13 cellular contexts compared by ENCODE assay signal in genomic region chr22:24450600-24450999, GRCh38. TPM values are rescaled to one million over a fixed set of nuclear protein-coding genes. Genes with fewer than 3 reads are reported as not detected.
DNase-seq lines count a peak whose midpoint lies in the region; ATAC-seq, FAIRE-seq and TF ChIP-seq lines count a peak whose summit lies in the region.
"Had no signal": no experiment of that assay in that cellular context is flagged by ENCODE, and none has a peak within 500 bp of the region (broad histone marks: within the 10 kb centered on the region; RNA-seq: fewer than 3 reads in every experiment).

No MANE protein-coding gene starts in this region.

- POLR2A ChIA-PET in HepG2 (lab: Yijun Ruan, JAX), result interaction anchor here (1.0 kb wide), 1 partner anchor 10 kb away, joined by 4 read pairs; no protein-coding TSS in a partner anchor
- POLR2A ChIA-PET in SK-N-SH (lab: Yijun Ruan, JAX), result interaction anchor here (0.9 to 1.3 kb wide), 4 partner anchors 9 to 30 kb away, joined by 3 to 5 read pairs (median 4); no protein-coding TSS in a partner anchor

- H3K9ac ChIP-seq in liver (ENCODE audit: low read depth in 1 of 2, low read length in 2 of 2) (no peak overlapping the region), HepG2 (ENCODE audit: insufficient read depth, low read depth, low read length) (no peak overlapping the region), SK-N-SH (no peak overlapping the region)

- DNase-seq in HepG2 (ENCODE audit: low spot score), result no peak
- DNase-seq in SK-N-SH, result peak; percentile 82
- DNase-seq in left ventricle myocardium superior, result no peak
- DNase-seq in activated CD4-positive, CD25-positive, alpha-beta regulatory T cell (lab: John Stamatoyannopoulos, UW), result no peak
- DNase-seq in putamen (ENCODE audit: low spot score), result no peak
- DNase-seq: amniotic stem cell; effector memory CD8-positive, alpha-beta T cell; lower lobe of right lung; T-helper 2 cell; thyroid gland had no signal

- in situ Hi-C loops in HepG2 (cut with HindIII; ENCODE audit: extremely low pct_ligation_motif_present, low pct_unique_long_range_greater_than_20kb), result no loop called here

- TF ChIP-seq CTCF in liver (IDR thresholded peaks at IDR 0.05; ENCODE audit: low read depth, low read length, missing input control) (no peak), HepG2 (CRISPR knock-in tag; IDR thresholded peaks at IDR 0.05) (no peak), SK-N-SH (IDR thresholded peaks at IDR 0.05) (no peak)

- H3K79me2 ChIP-seq in HepG2 (ENCODE audit: insufficient read depth, low read length), result no peaks in the 10 kb centered on the region
- H3K79me2 ChIP-seq in SK-N-SH (ENCODE audit: insufficient read depth), result no peaks in the 10 kb centered on the region

- no peak for FAIRE-seq in HepG2 (lab: Jason Lieb, UNC)

- H3K4me3 ChIP-seq in liver (ENCODE audit: low read depth in 1 of 3, low read length in 3 of 3), result no peak overlapping the region
- H3K4me3 ChIP-seq in HepG2 (replicated peaks in 1 of 3; ENCODE audit: insufficient read depth in 1 of 3, low read depth in 2 of 3, low read length in 3 of 3), result no peak overlapping the region
- H3K4me3 ChIP-seq in SK-N-SH (ENCODE audit: low read depth in 2 of 2, low read length in 1 of 2), result no peak overlapping the region
- H3K4me3 ChIP-seq: lower lobe of right lung, thyroid gland had no signal

- H3K27me3 ChIP-seq in liver (ENCODE audit: control insufficient read depth in 4 of 4, insufficient read depth in 4 of 4, low read length in 3 of 4) (no peaks in the 10 kb centered on the region), HepG2 (ENCODE audit: control insufficient read depth in 1 of 2, insufficient read depth in 2 of 2, low read length in 2 of 2) (peaks cover 0 to 3% of the 10 kb centered on the region in 2 experiments; a peak in 2 of 5 replicates), SK-N-SH (ENCODE audit: insufficient read depth) (no peaks in the 10 kb centered on the region)
- H3K27me3 ChIP-seq: thyroid gland had no signal

- intact Hi-C loops in HepG2 (cut with micrococcal nuclease; ENCODE audit: unreplicated experiment) (no loop called here), left ventricle myocardium superior (cut with micrococcal nuclease) (no loop called here)

- TF ChIP-seq EP300 in HepG2 (IDR thresholded peaks at IDR 0.05; ENCODE audit: low read depth in 2 of 2, low read length in 2 of 2), result no peak
- no peak for TF ChIP-seq EP300 in HepG2 (CRISPR knock-in tag; IDR thresholded peaks at IDR 0.05; ENCODE audit: borderline replicate concordance)
- peak in 1 of 2 experiments; percentile 94; a peak in 2 of 4 replicates for TF ChIP-seq EP300 in SK-N-SH (IDR thresholded peaks at IDR 0.05; ENCODE audit: borderline replicate concordance in 1 of 2, low read depth in 1 of 2, low read length in 1 of 2)

- TF ChIP-seq POLR2A in HepG2 (IDR thresholded peaks at IDR 0.05; ENCODE audit: insufficient read depth in 1 of 2, low read depth in 2 of 2, low read length in 2 of 2), result no peak

- H3K9me3 ChIP-seq in liver (ENCODE audit: control insufficient read depth in 4 of 4, low read length in 3 of 4), result no peaks in the 10 kb centered on the region
- no peaks in the 10 kb centered on the region for H3K9me3 ChIP-seq in HepG2 (ENCODE audit: low read length)
- 0 out of 2 replicates have a peak, but pooled peaks cover 5% of the 10 kb centered on the region for H3K9me3 ChIP-seq in SK-N-SH
- H3K9me3 ChIP-seq: lower lobe of right lung, thyroid gland had no signal

- no TSS peak for BruUV-seq in HepG2 (replicated peaks; lab: Mats Ljungman, UMichigan)

- no peaks in the 10 kb centered on the region for H3F3A ChIP-seq in SK-N-SH (replicated peaks; ENCODE audit: insufficient read depth)

- peaks cover 0 to 11% (median 6%) of the 10 kb centered on the region in 4 donors for H3K4me1 ChIP-seq in liver (ENCODE audit: control insufficient read depth in 4 of 4, insufficient read depth in 4 of 4, low read length in 3 of 4)
- H3K4me1 ChIP-seq in HepG2 (ENCODE audit: insufficient read depth, low read length), result peaks cover 29% of the 10 kb centered on the region
- H3K4me1 ChIP-seq in SK-N-SH (ENCODE audit: control insufficient read depth in 1 of 2, insufficient read depth in 2 of 2, low read depth in 1 of 2, low read length in 1 of 2), result peaks cover 21 to 49% of the 10 kb centered on the region in 2 experiments

- 73% methylated on average over 2 of the region's 2 CpGs for WGBS in liver
- WGBS in HepG2 (ENCODE audit: low lambda C conversion rate), result 70% methylated on average over 2 of the region's 2 CpGs
- 39% methylated on average over 2 of the region's 2 CpGs for WGBS in SK-N-SH (ENCODE audit: low lambda C conversion rate)

- CTCF ChIA-PET in HepG2 (lab: Yijun Ruan, JAX; ENCODE audit: low intra/inter-chr PET ratio, low total read pairs) (no interaction called here), SK-N-SH (lab: Yijun Ruan, JAX) (interaction anchor here (0.9 to 3.0 kb wide), 3 partner anchors 12 to 44 kb away, joined by 3 to 11 read pairs (median 4); no protein-coding TSS in a partner anchor)

- no peak for ATAC-seq in HepG2
- ATAC-seq in left ventricle myocardium superior, result peak; percentile 64
- no peak for ATAC-seq in HG03175 (IDR thresholded peaks at IDR 0.05; ENCODE audit: unreplicated experiment)
- ATAC-seq in HG03520 (IDR thresholded peaks at IDR 0.05; ENCODE audit: unreplicated experiment), result no peak
- ATAC-seq: effector memory CD8-positive, alpha-beta T cell; lower lobe of right lung had no signal

- H4K20me1 ChIP-seq in HepG2 (ENCODE audit: insufficient read depth, low read length) (no peaks in the 10 kb centered on the region), SK-N-SH (ENCODE audit: insufficient read depth) (no peaks in the 10 kb centered on the region)

- H3K4me2 ChIP-seq in HepG2 (ENCODE audit: low read depth, low read length) (no peak overlapping the region), SK-N-SH (no peak overlapping the region)

- H3K9me2 ChIP-seq in SK-N-SH, result no peaks in the 10 kb centered on the region

- TF ChIP-seq RAD21 in liver (IDR thresholded peaks at IDR 0.05) (no peak), HepG2 (CRISPR knock-in tag; IDR thresholded peaks at IDR 0.05) (no peak), SK-N-SH (IDR thresholded peaks at IDR 0.05; ENCODE audit: low read length) (peak; percentile 29; the same call in 1 of the 2 replicates)

- H2AFZ ChIP-seq in HepG2 (ENCODE audit: low read length) (no peak overlapping the region), SK-N-SH (ENCODE audit: low read depth) (no peak overlapping the region)

- H3K27ac ChIP-seq in liver (ENCODE audit: low read depth in 1 of 2, low read length in 2 of 2), result peak overlapping the region in 1 of 2 donors; percentile 10
- no peak overlapping the region for H3K27ac ChIP-seq in HepG2 (ENCODE audit: extremely low read length, insufficient read depth, low read length)
- H3K27ac ChIP-seq in SK-N-SH (ENCODE audit: low read depth in 2 of 2, low read length in 1 of 2), result peak overlapping the region in 1 of 2 experiments; percentile 99; a peak in 3 of 4 replicates
- H3K27ac ChIP-seq: lower lobe of right lung, thyroid gland had no signal

- peaks cover 0 to 12% (median 1%) of the 10 kb centered on the region in 4 donors for H3K36me3 ChIP-seq in liver (ENCODE audit: control insufficient read depth in 4 of 4, insufficient read depth in 3 of 4, low read depth in 1 of 4, low read length in 3 of 4)
- no peaks in the 10 kb centered on the region for H3K36me3 ChIP-seq in HepG2 (replicated peaks in 1 of 2; ENCODE audit: control insufficient read depth in 1 of 2, insufficient read depth in 2 of 2, low read length in 2 of 2)
- no peaks in the 10 kb centered on the region for H3K36me3 ChIP-seq in SK-N-SH (replicated peaks in 1 of 2; ENCODE audit: control insufficient read depth in 1 of 2, insufficient read depth in 2 of 2, low read length in 1 of 2)
- H3K36me3 ChIP-seq: lower lobe of right lung, thyroid gland had no signal

RNA-seq across cellular contexts. Expression of gene ADORA2A, which starts 23.2 kb away (rescaled TPM):
- 1 to 10 TPM; 4.4 to 5.4 TPM for total RNA-seq in liver
- 1 to 10 TPM; 3.4 to 3.5 TPM for polyA plus RNA-seq in liver
- total RNA-seq in HepG2 (2016; rRNA removed; fragmentation: Illumina TruSeq; extraction: Trizol), result 3.3 and 4.0 TPM in 2 replicates
- 1.3 and 1.5 TPM in 2 replicates for total RNA-seq in HepG2 (2016; cell fraction: cytosol; rRNA removed; fragmentation: Illumina TruSeq; extraction: Trizol; ENCODE audit: low read depth)
- 3.1 and 3.5 TPM in 2 replicates for total RNA-seq in HepG2 (2016; cell fraction: insoluble cytoplasmic fraction; rRNA removed; fragmentation: Illumina TruSeq; extraction: Trizol)
- 2.9 and 5.0 TPM in 2 replicates for total RNA-seq in HepG2 (2016; cell fraction: membrane; rRNA removed; fragmentation: Illumina TruSeq; extraction: Trizol)
- 2.4 TPM in 2 replicates for total RNA-seq in HepG2 (2016; cell fraction: nucleus; rRNA removed; fragmentation: Illumina TruSeq; extraction: Trizol)
- 5.0 and 7.3 TPM in 2 replicates for polyA plus RNA-seq in HepG2 (2011; rRNA removed)
- 4.4 and 5.8 TPM in 2 replicates for polyA plus RNA-seq in HepG2 (2011; cell fraction: cytosol; rRNA removed)
- polyA plus RNA-seq in HepG2 (2011; cell fraction: nucleus; rRNA removed), result 15.5 and 20.4 TPM in 2 replicates
- 7.5 and 9.0 TPM in 2 replicates for polyA plus RNA-seq in HepG2 (2012)
- polyA plus RNA-seq in HepG2 (2016; cell fraction: cytosol; fragmentation: Illumina TruSeq; extraction: Trizol; ENCODE audit: low read depth), result 1.3 and 1.7 TPM in 2 replicates
- polyA plus RNA-seq in HepG2 (2016; cell fraction: insoluble cytoplasmic fraction; fragmentation: Illumina TruSeq; extraction: Trizol; ENCODE audit: low read depth), result 3.1 and 3.9 TPM in 2 replicates
- polyA plus RNA-seq in HepG2 (2016; cell fraction: membrane; fragmentation: Illumina TruSeq; extraction: Trizol; ENCODE audit: low read depth), result 2.3 and 3.2 TPM in 2 replicates
- 4.1 and 4.2 TPM in 2 replicates for polyA plus RNA-seq in HepG2 (2016; cell fraction: nucleus; fragmentation: Illumina TruSeq; extraction: Trizol; ENCODE audit: insufficient read depth, low read depth)
- polyA minus RNA-seq in HepG2 (2011; rRNA and poly(A)+ RNA removed; ENCODE audit: low replicate concordance), result 3.1 and 18.4 TPM in 2 replicates
- polyA minus RNA-seq in HepG2 (2011; cell fraction: cytosol; rRNA and poly(A)+ RNA removed), result 1.4 and 2.7 TPM in 2 replicates
- 4.9 and 7.1 TPM in 2 replicates for polyA minus RNA-seq in HepG2 (2011; cell fraction: nucleus; rRNA and poly(A)+ RNA removed)
- 9.3 and 12.0 TPM in 2 replicates for polyA plus RNA-seq in SK-N-SH (2012; rRNA removed)
- 5.1 and 9.7 TPM in 2 replicates for polyA plus RNA-seq in SK-N-SH (2012; cell fraction: cytosol; rRNA removed)
- polyA plus RNA-seq in SK-N-SH (2012; cell fraction: nucleus; rRNA removed), result 22.5 and 26.1 TPM in 2 replicates
- 4.1 TPM for total RNA-seq in left ventricle myocardium superior

RNA-seq across cellular contexts. Expression of gene UPB1, which starts 44.5 kb away (rescaled TPM):
- total RNA-seq in liver (10 to 100 TPM in 1 of 2 donors, 1 to 10 TPM in 1; 7.1 to 67.6 TPM), HepG2 (2016; rRNA removed; fragmentation: Illumina TruSeq; extraction: Trizol) (0.60 and 1.2 TPM in 2 replicates), left ventricle myocardium superior (0.97 TPM)
- polyA plus RNA-seq in liver (100 to 1,000 TPM in 1 of 2 donors, 10 to 100 TPM in 1; 50.0 to 115 TPM), HepG2 (2011; rRNA removed) (0.38 and 0.59 TPM in 2 replicates), SK-N-SH (2012; rRNA removed) (0.30 and 0.49 TPM in 2 replicates)
- 0.53 and 0.61 TPM in 2 replicates for total RNA-seq in HepG2 (2016; cell fraction: cytosol; rRNA removed; fragmentation: Illumina TruSeq; extraction: Trizol; ENCODE audit: low read depth)
- 0.43 and 0.89 TPM in 2 replicates for total RNA-seq in HepG2 (2016; cell fraction: insoluble cytoplasmic fraction; rRNA removed; fragmentation: Illumina TruSeq; extraction: Trizol)
- total RNA-seq in HepG2 (2016; cell fraction: membrane; rRNA removed; fragmentation: Illumina TruSeq; extraction: Trizol), result 0.90 and 0.96 TPM in 2 replicates
- total RNA-seq in HepG2 (2016; cell fraction: nucleus; rRNA removed; fragmentation: Illumina TruSeq; extraction: Trizol), result 1.0 and 1.1 TPM in 2 replicates
- 0.24 and 0.28 TPM in 2 replicates for polyA plus RNA-seq in HepG2 (2011; cell fraction: cytosol; rRNA removed)
- polyA plus RNA-seq in HepG2 (2011; cell fraction: nucleus; rRNA removed), result 0.84 and 1.1 TPM in 2 replicates
- polyA plus RNA-seq in HepG2 (2012), result 0.49 and 1.2 TPM in 2 replicates
- polyA plus RNA-seq in HepG2 (2016; cell fraction: cytosol; fragmentation: Illumina TruSeq; extraction: Trizol; ENCODE audit: low read depth), result 0.42 and 0.53 TPM in 2 replicates
- 0.80 and 0.84 TPM in 2 replicates for polyA plus RNA-seq in HepG2 (2016; cell fraction: insoluble cytoplasmic fraction; fragmentation: Illumina TruSeq; extraction: Trizol; ENCODE audit: low read depth)
- polyA plus RNA-seq in HepG2 (2016; cell fraction: membrane; fragmentation: Illumina TruSeq; extraction: Trizol; ENCODE audit: low read depth), result 0.63 and 0.65 TPM in 2 replicates
- 1.5 and 1.6 TPM in 2 replicates for polyA plus RNA-seq in HepG2 (2016; cell fraction: nucleus; fragmentation: Illumina TruSeq; extraction: Trizol; ENCODE audit: insufficient read depth, low read depth)
- polyA minus RNA-seq in HepG2 (2011; rRNA and poly(A)+ RNA removed; ENCODE audit: low replicate concordance), result 0.05 and 0.22 TPM in 2 replicates
- not detected in 2 replicates for polyA minus RNA-seq in HepG2 (2011; cell fraction: cytosol; rRNA and poly(A)+ RNA removed)
- 0.77 and 0.99 TPM in 2 replicates for polyA minus RNA-seq in HepG2 (2011; cell fraction: nucleus; rRNA and poly(A)+ RNA removed)
- 0.14 and 0.20 TPM in 2 replicates for polyA plus RNA-seq in SK-N-SH (2012; cell fraction: cytosol; rRNA removed)
- polyA plus RNA-seq in SK-N-SH (2012; cell fraction: nucleus; rRNA removed), result 1.4 and 1.7 TPM in 2 replicates
- total RNA-seq: thyroid gland had no signal
